Comparison of ENCODE assay signal across 16 cellular contexts in the genomic region with DNA sequence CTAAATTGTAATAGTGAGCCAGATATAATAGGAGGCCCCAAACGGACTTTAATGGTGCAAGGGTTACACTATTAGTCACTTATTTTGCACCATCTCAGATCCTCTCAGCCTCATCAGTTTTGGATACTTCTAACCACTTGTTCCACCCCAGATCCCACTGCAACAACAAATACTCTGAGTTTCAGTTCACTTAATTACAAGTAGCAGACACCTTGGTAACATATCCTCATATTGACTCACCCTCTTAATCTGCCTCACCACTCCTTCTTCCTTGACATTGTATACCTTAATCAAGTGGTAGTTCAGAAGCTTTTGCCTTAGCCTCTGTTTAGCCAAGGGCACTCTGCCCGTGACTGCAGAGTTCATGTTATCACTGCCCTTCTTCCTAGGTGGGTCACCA.
A peak's percentile ranks its signal among the peaks of the same experiment; 100 is the strongest.
DNase-seq lines count a peak whose midpoint lies in the region; ATAC-seq and TF ChIP-seq lines count a peak whose summit lies in the region.
"Had no signal": no experiment of that assay in that cellular context is flagged by ENCODE, and none has a peak within 500 bp of the region (broad histone marks: within the 10 kb centered on the region; RNA-seq: fewer than 3 reads in every experiment).

No MANE protein-coding gene starts in this region.

- no peak for TF ChIP-seq CTCF in left lung (IDR thresholded peaks at IDR 0.05)
- TF ChIP-seq CTCF in upper lobe of right lung (IDR thresholded peaks at IDR 0.05), result no peak

- no peak overlapping the region for H3K4me3 ChIP-seq in left lung
- H3K4me3 ChIP-seq in upper lobe of right lung, result no peak overlapping the region

- H3K9me3 ChIP-seq in left lung (no peaks in the 10 kb centered on the region), upper lobe of right lung (no peaks in the 10 kb centered on the region)

- H3K27ac ChIP-seq in left lung, result no peak overlapping the region
- H3K27ac ChIP-seq in upper lobe of right lung, result no peak overlapping the region

- ATAC-seq in GM18907 (IDR thresholded peaks at IDR 0.05; ENCODE audit: unreplicated experiment) (peak; percentile 75), GM21723 (IDR thresholded peaks at IDR 0.05; ENCODE audit: unreplicated experiment) (peak; percentile 61), HG03565 (IDR thresholded peaks at IDR 0.05; ENCODE audit: unreplicated experiment) (peak; percentile 81), left lung (peak; percentile 73), upper lobe of right lung (no peak)

- H3K27me3 ChIP-seq in left lung (no peaks in the 10 kb centered on the region), upper lobe of right lung (no peaks in the 10 kb centered on the region)

- H3K4me1 ChIP-seq in left lung (peaks cover 0 to 3% of the 10 kb centered on the region in 2 donors), upper lobe of right lung (no peaks in the 10 kb centered on the region)

- intact Hi-C loops in left lung (cut with DNase I), result no loop called here
- intact Hi-C loops in upper lobe of right lung (cut with DNase I), result no loop called here

- no peak for DNase-seq in left lung
- no peak for DNase-seq in upper lobe of right lung
- DNase-seq in NCI-H510A treated with DMSO at 0.1 percent for 48 hours (lab: John Stamatoyannopoulos, UW), result no peak
- no peak for DNase-seq in H4 (ENCODE audit: low spot score)
- DNase-seq: activated CD4-positive, alpha-beta memory T cell treated with anti-CD3 and anti-CD28 coated beads for 36 hours; activated effector memory CD4-positive, alpha-beta T cell treated with anti-CD3 and anti-CD28 coated beads, Interleukin-2, amount 50 U/mL, for 16 hours; CD4-positive, CD25-positive, alpha-beta regulatory T cell; effector CD4-positive, alpha-beta T cell; foreskin fibroblast; GF-D8; NCI-H1092; NCI-H524 treated with DMSO at 0.1 percent for 48 hours; T1000 had no signal

- H3K36me3 ChIP-seq in left lung (no peaks in the 10 kb centered on the region), upper lobe of right lung (no peaks in the 10 kb centered on the region)
